8 cellular contexts compared by ENCODE assay signal in genomic region chr1:92536593-92537332, GRCh38. TPM values are rescaled to one million over a fixed set of nuclear protein-coding genes. Genes with fewer than 3 reads are reported as not detected.
DNase-seq lines count a peak whose midpoint lies in the region; ATAC-seq lines count a peak whose summit lies in the region.

No MANE protein-coding gene starts in this region.

- no peaks in the 10 kb centered on the region for H3K36me3 Mint-ChIP-seq in CD8-positive, alpha-beta memory T cell

- no peaks in the 10 kb centered on the region for H3K36me3 ChIP-seq in CD8-positive, alpha-beta memory T cell (ENCODE audit: insufficient read depth, low read length)
- H3K36me3 ChIP-seq in MG63 = no peaks in the 10 kb centered on the region

- CTCF ChIA-PET in CD8-positive, alpha-beta memory T cell (lab: Charles Lee) = interaction anchor here (4.8 kb wide), 1 partner anchor 52 kb away, joined by 37 read pairs; the partner anchor contains the start of gene GFI1

- H3K27me3 ChIP-seq in CD8-positive, alpha-beta memory T cell (ENCODE audit: insufficient read depth, low read length, poor library complexity, severe bottlenecking) = no peaks in the 10 kb centered on the region
- no peaks in the 10 kb centered on the region for H3K27me3 ChIP-seq in MG63

- peaks cover 55 to 69% (median 59%) of the 10 kb centered on the region in 3 donors for H3K4me1 Mint-ChIP-seq in CD8-positive, alpha-beta memory T cell

- POLR2A ChIA-PET in CD8-positive, alpha-beta memory T cell (lab: Charles Lee) = interaction anchor here (0.7 to 3.1 kb wide), 5 partner anchors 15 to 588 kb away, joined by 3 to 51 read pairs (median 6); partner anchors contain the start of genes BRDT and GFI1

- DNase-seq in CD8-positive, alpha-beta memory T cell = peak in 2 of 5 donors; percentile 68 to 80
- peak; percentile 66 for DNase-seq in amniotic epithelial cell (ENCODE audit: low read depth)
- DNase-seq in skeletal muscle cell (ENCODE audit: low read depth) = peak; percentile 4
- no peak for DNase-seq in MG63
- DNase-seq in NCI-H2196 (lab: John Stamatoyannopoulos, UW; ENCODE audit: unreplicated experiment) = no peak
- DNase-seq in NCI-H146 (lab: John Stamatoyannopoulos, UW) = no peak

- H3K9me3 ChIP-seq in CD8-positive, alpha-beta memory T cell (ENCODE audit: low read length) = no peaks in the 10 kb centered on the region
- no peaks in the 10 kb centered on the region for H3K9me3 ChIP-seq in MG63

- peak overlapping the region; percentile 30 to 92 (median 50) for H3K27ac Mint-ChIP-seq in CD8-positive, alpha-beta memory T cell

- peak overlapping the region; percentile 46 to 75 (median 61) for H3K4me3 Mint-ChIP-seq in CD8-positive, alpha-beta memory T cell

- peaks cover 34% of the 10 kb centered on the region for H3K4me1 ChIP-seq in CD8-positive, alpha-beta memory T cell (ENCODE audit: insufficient read depth, low read length)

- peaks cover 0 to 1% of the 10 kb centered on the region in 2 donors for H3K27me3 Mint-ChIP-seq in CD8-positive, alpha-beta memory T cell

- no peaks in the 10 kb centered on the region for H3K9me3 Mint-ChIP-seq in CD8-positive, alpha-beta memory T cell

- no peak overlapping the region for H3K27ac ChIP-seq in CD8-positive, alpha-beta memory T cell (ENCODE audit: low read depth, low read length)

- peak overlapping the region; percentile 20 for H3K4me3 ChIP-seq in CD8-positive, alpha-beta memory T cell (ENCODE audit: low read length)
- no peak overlapping the region for H3K4me3 ChIP-seq in skeletal muscle cell (ENCODE audit: low read depth, low read length)
- no peak overlapping the region for H3K4me3 ChIP-seq in MG63

- peak; percentile 58 for ATAC-seq in GM19372 (IDR thresholded peaks at IDR 0.05; ENCODE audit: low read depth, unreplicated experiment)
- peak; percentile 56 for ATAC-seq in HG03439 (IDR thresholded peaks at IDR 0.05; ENCODE audit: unreplicated experiment)

RNA-seq across cellular contexts. Expression of gene GFI1, which starts 50.0 kb away (rescaled TPM):
- total RNA-seq in CD8-positive, alpha-beta memory T cell = 10 to 100 TPM; 70.9 to 74.6 TPM
- 26.0 TPM for polyA plus RNA-seq in CD8-positive, alpha-beta memory T cell
- not detected in 2 replicates for total RNA-seq in MG63 (2014; rRNA removed; shearing (Covaris generic); ENCODE audit: low replicate concordance)

Comparison
In these comparisons a context has a peak if more than half of its experiments do, and no peak if none do; other contexts are left out.
1. DNase-seq: peak in amniotic epithelial cell (single experiment) and skeletal muscle cell (single experiment); none in MG63 (single experiment), NCI-H2196 (single experiment) and NCI-H146 (single experiment).
2. RNA of gene GFI1, which starts 50.0 kb away (total RNA-seq): 70.9 to 74.6 TPM in CD8-positive, alpha-beta memory T cell; not detected in MG63; every median in the first group is over 10 times any median in the second.